Comparison of ENCODE assay signal across 1 cellular context in the genomic region with DNA sequence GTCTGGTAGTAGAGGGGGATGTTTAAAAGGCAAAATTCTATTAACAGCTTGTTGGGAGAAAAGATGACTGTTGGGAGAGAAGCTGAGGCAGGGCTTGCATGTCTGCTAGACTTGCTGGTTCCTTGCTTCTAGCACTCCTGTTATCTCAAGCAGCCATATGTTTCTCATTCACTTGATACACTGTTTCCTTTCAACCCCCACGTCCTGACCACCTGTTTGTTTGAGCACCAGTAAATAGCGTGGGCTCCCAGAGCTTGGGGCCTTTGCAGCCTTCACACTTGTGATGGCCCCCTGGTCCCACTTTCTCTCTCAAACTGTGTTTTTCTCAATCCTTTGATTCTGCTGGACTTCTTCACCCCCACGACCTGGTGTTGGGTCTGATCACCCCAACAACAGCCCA.
TF ChIP-seq lines count a peak whose summit lies in the region.

No MANE protein-coding gene starts in this region.

TF ChIP-seq in K562, 482 proteins besides CTCF, POLR2A, EP300 and RAD21 (continued from another document and continues in another):
- TF ChIP-seq, protein P1, sequence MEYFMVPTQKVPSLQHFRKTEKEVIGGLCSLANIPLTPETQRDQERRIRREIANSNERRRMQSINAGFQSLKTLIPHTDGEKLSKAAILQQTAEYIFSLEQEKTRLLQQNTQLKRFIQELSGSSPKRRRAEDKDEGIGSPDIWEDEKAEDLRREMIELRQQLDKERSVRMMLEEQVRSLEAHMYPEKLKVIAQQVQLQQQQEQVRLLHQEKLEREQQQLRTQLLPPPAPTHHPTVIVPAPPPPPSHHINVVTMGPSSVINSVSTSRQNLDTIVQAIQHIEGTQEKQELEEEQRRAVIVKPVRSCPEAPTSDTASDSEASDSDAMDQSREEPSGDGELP (CRISPR knock-in tag; IDR thresholded peaks at IDR 0.05; ENCODE audit: borderline replicate concordance) = peak; percentile 51
- no peak for TF ChIP-seq BMI1 (IDR thresholded peaks at IDR 0.05; ENCODE audit: low read length)
- TF ChIP-seq, protein P2, sequence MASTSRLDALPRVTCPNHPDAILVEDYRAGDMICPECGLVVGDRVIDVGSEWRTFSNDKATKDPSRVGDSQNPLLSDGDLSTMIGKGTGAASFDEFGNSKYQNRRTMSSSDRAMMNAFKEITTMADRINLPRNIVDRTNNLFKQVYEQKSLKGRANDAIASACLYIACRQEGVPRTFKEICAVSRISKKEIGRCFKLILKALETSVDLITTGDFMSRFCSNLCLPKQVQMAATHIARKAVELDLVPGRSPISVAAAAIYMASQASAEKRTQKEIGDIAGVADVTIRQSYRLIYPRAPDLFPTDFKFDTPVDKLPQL (IDR thresholded peaks at IDR 0.05; ENCODE audit: extremely low read depth, insufficient read length) = no peak
- no peak for TF ChIP-seq GABPA (tag; conservative IDR thresholded peaks at IDR 0.05; ENCODE audit: low read depth)
- TF ChIP-seq DPF2 (IDR thresholded peaks at IDR 0.05) = no peak
- TF ChIP-seq, protein P3, sequence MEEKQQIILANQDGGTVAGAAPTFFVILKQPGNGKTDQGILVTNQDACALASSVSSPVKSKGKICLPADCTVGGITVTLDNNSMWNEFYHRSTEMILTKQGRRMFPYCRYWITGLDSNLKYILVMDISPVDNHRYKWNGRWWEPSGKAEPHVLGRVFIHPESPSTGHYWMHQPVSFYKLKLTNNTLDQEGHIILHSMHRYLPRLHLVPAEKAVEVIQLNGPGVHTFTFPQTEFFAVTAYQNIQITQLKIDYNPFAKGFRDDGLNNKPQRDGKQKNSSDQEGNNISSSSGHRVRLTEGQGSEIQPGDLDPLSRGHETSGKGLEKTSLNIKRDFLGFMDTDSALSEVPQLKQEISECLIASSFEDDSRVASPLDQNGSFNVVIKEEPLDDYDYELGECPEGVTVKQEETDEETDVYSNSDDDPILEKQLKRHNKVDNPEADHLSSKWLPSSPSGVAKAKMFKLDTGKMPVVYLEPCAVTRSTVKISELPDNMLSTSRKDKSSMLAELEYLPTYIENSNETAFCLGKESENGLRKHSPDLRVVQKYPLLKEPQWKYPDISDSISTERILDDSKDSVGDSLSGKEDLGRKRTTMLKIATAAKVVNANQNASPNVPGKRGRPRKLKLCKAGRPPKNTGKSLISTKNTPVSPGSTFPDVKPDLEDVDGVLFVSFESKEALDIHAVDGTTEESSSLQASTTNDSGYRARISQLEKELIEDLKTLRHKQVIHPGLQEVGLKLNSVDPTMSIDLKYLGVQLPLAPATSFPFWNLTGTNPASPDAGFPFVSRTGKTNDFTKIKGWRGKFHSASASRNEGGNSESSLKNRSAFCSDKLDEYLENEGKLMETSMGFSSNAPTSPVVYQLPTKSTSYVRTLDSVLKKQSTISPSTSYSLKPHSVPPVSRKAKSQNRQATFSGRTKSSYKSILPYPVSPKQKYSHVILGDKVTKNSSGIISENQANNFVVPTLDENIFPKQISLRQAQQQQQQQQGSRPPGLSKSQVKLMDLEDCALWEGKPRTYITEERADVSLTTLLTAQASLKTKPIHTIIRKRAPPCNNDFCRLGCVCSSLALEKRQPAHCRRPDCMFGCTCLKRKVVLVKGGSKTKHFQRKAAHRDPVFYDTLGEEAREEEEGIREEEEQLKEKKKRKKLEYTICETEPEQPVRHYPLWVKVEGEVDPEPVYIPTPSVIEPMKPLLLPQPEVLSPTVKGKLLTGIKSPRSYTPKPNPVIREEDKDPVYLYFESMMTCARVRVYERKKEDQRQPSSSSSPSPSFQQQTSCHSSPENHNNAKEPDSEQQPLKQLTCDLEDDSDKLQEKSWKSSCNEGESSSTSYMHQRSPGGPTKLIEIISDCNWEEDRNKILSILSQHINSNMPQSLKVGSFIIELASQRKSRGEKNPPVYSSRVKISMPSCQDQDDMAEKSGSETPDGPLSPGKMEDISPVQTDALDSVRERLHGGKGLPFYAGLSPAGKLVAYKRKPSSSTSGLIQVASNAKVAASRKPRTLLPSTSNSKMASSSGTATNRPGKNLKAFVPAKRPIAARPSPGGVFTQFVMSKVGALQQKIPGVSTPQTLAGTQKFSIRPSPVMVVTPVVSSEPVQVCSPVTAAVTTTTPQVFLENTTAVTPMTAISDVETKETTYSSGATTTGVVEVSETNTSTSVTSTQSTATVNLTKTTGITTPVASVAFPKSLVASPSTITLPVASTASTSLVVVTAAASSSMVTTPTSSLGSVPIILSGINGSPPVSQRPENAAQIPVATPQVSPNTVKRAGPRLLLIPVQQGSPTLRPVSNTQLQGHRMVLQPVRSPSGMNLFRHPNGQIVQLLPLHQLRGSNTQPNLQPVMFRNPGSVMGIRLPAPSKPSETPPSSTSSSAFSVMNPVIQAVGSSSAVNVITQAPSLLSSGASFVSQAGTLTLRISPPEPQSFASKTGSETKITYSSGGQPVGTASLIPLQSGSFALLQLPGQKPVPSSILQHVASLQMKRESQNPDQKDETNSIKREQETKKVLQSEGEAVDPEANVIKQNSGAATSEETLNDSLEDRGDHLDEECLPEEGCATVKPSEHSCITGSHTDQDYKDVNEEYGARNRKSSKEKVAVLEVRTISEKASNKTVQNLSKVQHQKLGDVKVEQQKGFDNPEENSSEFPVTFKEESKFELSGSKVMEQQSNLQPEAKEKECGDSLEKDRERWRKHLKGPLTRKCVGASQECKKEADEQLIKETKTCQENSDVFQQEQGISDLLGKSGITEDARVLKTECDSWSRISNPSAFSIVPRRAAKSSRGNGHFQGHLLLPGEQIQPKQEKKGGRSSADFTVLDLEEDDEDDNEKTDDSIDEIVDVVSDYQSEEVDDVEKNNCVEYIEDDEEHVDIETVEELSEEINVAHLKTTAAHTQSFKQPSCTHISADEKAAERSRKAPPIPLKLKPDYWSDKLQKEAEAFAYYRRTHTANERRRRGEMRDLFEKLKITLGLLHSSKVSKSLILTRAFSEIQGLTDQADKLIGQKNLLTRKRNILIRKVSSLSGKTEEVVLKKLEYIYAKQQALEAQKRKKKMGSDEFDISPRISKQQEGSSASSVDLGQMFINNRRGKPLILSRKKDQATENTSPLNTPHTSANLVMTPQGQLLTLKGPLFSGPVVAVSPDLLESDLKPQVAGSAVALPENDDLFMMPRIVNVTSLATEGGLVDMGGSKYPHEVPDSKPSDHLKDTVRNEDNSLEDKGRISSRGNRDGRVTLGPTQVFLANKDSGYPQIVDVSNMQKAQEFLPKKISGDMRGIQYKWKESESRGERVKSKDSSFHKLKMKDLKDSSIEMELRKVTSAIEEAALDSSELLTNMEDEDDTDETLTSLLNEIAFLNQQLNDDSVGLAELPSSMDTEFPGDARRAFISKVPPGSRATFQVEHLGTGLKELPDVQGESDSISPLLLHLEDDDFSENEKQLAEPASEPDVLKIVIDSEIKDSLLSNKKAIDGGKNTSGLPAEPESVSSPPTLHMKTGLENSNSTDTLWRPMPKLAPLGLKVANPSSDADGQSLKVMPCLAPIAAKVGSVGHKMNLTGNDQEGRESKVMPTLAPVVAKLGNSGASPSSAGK (IDR thresholded peaks at IDR 0.05) = peak; percentile 33; the same call in 1 of the 2 replicates
- no peak for TF ChIP-seq COPS2 (conservative IDR thresholded peaks at IDR 0.05)
- no peak for TF ChIP-seq EWSR1 (IDR thresholded peaks at IDR 0.05; ENCODE audit: borderline replicate concordance, low read depth, partially characterized antibody)
- no peak for TF ChIP-seq ZNF146 (CRISPR knock-in tag; IDR thresholded peaks at IDR 0.05; ENCODE audit: unreplicated experiment)
- TF ChIP-seq GATAD2A (IDR thresholded peaks at IDR 0.05) = no peak
- TF ChIP-seq ZNF41 (CRISPR knock-in tag; conservative IDR thresholded peaks at IDR 0.05) = no peak
- TF ChIP-seq, protein P4, sequence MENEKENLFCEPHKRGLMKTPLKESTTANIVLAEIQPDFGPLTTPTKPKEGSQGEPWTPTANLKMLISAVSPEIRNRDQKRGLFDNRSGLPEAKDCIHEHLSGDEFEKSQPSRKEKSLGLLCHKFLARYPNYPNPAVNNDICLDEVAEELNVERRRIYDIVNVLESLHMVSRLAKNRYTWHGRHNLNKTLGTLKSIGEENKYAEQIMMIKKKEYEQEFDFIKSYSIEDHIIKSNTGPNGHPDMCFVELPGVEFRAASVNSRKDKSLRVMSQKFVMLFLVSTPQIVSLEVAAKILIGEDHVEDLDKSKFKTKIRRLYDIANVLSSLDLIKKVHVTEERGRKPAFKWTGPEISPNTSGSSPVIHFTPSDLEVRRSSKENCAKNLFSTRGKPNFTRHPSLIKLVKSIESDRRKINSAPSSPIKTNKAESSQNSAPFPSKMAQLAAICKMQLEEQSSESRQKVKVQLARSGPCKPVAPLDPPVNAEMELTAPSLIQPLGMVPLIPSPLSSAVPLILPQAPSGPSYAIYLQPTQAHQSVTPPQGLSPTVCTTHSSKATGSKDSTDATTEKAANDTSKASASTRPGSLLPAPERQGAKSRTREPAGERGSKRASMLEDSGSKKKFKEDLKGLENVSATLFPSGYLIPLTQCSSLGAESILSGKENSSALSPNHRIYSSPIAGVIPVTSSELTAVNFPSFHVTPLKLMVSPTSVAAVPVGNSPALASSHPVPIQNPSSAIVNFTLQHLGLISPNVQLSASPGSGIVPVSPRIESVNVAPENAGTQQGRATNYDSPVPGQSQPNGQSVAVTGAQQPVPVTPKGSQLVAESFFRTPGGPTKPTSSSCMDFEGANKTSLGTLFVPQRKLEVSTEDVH (IDR thresholded peaks at IDR 0.05; ENCODE audit: low read depth, partially characterized antibody) = no peak
- TF ChIP-seq, protein P5, sequence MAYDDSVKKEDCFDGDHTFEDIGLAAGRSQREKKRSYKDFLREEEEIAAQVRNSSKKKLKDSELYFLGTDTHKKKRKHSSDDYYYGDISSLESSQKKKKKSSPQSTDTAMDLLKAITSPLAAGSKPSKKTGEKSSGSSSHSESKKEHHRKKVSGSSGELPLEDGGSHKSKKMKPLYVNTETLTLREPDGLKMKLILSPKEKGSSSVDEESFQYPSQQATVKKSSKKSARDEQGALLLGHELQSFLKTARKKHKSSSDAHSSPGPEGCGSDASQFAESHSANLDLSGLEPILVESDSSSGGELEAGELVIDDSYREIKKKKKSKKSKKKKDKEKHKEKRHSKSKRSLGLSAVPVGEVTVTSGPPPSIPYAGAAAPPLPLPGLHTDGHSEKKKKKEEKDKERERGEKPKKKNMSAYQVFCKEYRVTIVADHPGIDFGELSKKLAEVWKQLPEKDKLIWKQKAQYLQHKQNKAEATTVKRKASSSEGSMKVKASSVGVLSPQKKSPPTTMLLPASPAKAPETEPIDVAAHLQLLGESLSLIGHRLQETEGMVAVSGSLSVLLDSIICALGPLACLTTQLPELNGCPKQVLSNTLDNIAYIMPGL (CRISPR knock-in tag; IDR thresholded peaks at IDR 0.05) = no peak
- TF ChIP-seq TAL1 (IDR thresholded peaks at IDR 0.05) = peak; percentile 56
- no peak for TF ChIP-seq TBP (optimal IDR thresholded peaks at IDR 0.05; ENCODE audit: low read depth, low read length)
- TF ChIP-seq MYC (IDR thresholded peaks at IDR 0.05; ENCODE audit: low read depth, low read length) = no peak
- no peak for TF ChIP-seq MYC (CRISPR knock-in tag; IDR thresholded peaks at IDR 0.05; ENCODE audit: borderline replicate concordance, low read depth)
- no peak for TF ChIP-seq ZNF589 (CRISPR knock-in tag; IDR thresholded peaks at IDR 0.05; ENCODE audit: low read depth)
- TF ChIP-seq NFIC (IDR thresholded peaks at IDR 0.05) = 0 out of 2 replicates have a peak, but pooled peaks have one; percentile 9
- TF ChIP-seq ZZZ3 (IDR thresholded peaks at IDR 0.05) = no peak
- no peak for TF ChIP-seq JUND (IDR thresholded peaks at IDR 0.05; ENCODE audit: borderline replicate concordance, low read depth, low read length)
- TF ChIP-seq JUND (tag; IDR thresholded peaks at IDR 0.05; ENCODE audit: borderline replicate concordance, low read depth, low read length) = no peak
- peak; percentile 68 for TF ChIP-seq TEAD4 (IDR thresholded peaks at IDR 0.05; ENCODE audit: low read length)
- TF ChIP-seq TEAD4 (CRISPR knock-in tag; IDR thresholded peaks at IDR 0.05; ENCODE audit: borderline replicate concordance) = no peak
- TF ChIP-seq CBFA2T2 (conservative IDR thresholded peaks at IDR 0.05) = peak; percentile 60
- TF ChIP-seq DMBX1 (CRISPR knock-in tag; IDR thresholded peaks at IDR 0.05; ENCODE audit: borderline replicate concordance) = no peak
- TF ChIP-seq HDAC2 (IDR thresholded peaks at IDR 0.05) = no peak
- TF ChIP-seq ZNF507 (tag; conservative IDR thresholded peaks at IDR 0.05) = no peak
- TF ChIP-seq GATA2 (CRISPR knock-in tag; IDR thresholded peaks at IDR 0.05) = no peak
- TF ChIP-seq ASH1L (IDR thresholded peaks at IDR 0.05; ENCODE audit: borderline replicate concordance, low read depth, partially characterized antibody) = no peak
- no peak for TF ChIP-seq PML (IDR thresholded peaks at IDR 0.05; ENCODE audit: low read length)
- no peak for TF ChIP-seq SRSF3 (IDR thresholded peaks at IDR 0.05; ENCODE audit: insufficient read depth, low read length)
- no peak for TF ChIP-seq SPI1 (IDR thresholded peaks at IDR 0.05; ENCODE audit: borderline replicate concordance, low read depth, low read length)
- TF ChIP-seq TCFL5 (CRISPR knock-in tag; conservative IDR thresholded peaks at IDR 0.05) = no peak
- no peak for TF ChIP-seq TARDBP (IDR thresholded peaks at IDR 0.05)
- TF ChIP-seq, protein P6, sequence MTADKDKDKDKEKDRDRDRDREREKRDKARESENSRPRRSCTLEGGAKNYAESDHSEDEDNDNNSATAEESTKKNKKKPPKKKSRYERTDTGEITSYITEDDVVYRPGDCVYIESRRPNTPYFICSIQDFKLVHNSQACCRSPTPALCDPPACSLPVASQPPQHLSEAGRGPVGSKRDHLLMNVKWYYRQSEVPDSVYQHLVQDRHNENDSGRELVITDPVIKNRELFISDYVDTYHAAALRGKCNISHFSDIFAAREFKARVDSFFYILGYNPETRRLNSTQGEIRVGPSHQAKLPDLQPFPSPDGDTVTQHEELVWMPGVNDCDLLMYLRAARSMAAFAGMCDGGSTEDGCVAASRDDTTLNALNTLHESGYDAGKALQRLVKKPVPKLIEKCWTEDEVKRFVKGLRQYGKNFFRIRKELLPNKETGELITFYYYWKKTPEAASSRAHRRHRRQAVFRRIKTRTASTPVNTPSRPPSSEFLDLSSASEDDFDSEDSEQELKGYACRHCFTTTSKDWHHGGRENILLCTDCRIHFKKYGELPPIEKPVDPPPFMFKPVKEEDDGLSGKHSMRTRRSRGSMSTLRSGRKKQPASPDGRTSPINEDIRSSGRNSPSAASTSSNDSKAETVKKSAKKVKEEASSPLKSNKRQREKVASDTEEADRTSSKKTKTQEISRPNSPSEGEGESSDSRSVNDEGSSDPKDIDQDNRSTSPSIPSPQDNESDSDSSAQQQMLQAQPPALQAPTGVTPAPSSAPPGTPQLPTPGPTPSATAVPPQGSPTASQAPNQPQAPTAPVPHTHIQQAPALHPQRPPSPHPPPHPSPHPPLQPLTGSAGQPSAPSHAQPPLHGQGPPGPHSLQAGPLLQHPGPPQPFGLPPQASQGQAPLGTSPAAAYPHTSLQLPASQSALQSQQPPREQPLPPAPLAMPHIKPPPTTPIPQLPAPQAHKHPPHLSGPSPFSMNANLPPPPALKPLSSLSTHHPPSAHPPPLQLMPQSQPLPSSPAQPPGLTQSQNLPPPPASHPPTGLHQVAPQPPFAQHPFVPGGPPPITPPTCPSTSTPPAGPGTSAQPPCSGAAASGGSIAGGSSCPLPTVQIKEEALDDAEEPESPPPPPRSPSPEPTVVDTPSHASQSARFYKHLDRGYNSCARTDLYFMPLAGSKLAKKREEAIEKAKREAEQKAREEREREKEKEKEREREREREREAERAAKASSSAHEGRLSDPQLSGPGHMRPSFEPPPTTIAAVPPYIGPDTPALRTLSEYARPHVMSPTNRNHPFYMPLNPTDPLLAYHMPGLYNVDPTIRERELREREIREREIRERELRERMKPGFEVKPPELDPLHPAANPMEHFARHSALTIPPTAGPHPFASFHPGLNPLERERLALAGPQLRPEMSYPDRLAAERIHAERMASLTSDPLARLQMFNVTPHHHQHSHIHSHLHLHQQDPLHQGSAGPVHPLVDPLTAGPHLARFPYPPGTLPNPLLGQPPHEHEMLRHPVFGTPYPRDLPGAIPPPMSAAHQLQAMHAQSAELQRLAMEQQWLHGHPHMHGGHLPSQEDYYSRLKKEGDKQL (CRISPR knock-in tag; IDR thresholded peaks at IDR 0.05; ENCODE audit: borderline replicate concordance) = no peak
- TF ChIP-seq CAMTA2 (CRISPR knock-in tag; conservative IDR thresholded peaks at IDR 0.05) = no peak
- TF ChIP-seq ZNF134 (CRISPR knock-in tag; conservative IDR thresholded peaks at IDR 0.05) = no peak
